8 cellular contexts compared by ENCODE assay signal in the genomic region with DNA sequence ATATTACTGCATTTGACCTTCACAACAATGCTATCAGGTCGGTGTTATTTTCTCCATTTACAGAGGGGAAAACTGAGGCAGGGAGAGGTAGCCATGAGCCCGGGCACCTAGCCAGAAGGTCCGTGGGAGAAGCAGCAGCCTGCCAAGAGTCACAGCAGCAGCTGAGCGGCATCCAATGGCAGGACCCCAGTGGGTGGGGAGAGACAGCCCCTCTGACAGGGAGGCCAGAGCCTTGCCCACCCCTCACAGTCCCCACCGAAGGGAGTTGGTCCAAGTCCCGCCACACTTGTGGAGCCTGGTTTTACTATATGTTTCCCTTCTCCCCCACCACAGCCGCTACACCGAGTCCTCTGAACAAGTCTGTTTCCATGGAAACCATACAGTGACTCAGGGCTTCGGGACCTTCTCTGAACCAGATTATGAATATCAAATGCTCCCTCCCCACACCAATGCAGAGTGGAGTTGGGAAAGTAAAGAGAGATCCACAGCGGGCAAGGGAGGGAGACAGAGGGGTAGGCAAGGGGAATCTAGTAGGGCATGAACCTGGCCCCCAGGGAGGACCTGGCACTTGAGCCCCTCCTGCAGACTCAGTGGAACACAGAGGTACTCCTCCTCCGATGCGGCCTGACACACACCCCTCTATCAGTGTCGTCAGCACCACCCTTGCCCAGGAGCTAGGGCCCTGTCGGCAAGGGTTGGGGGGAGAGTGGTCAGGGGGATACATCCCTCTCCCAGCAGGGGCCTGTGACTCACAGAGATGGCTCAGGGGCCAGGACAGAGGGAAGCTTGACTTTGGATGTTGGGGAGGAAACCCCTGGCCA. TPM values are rescaled to one million over a fixed set of nuclear protein-coding genes. Genes with fewer than 3 reads are reported as not detected.
DNase-seq lines count a peak whose midpoint lies in the region; ATAC-seq and TF ChIP-seq lines count a peak whose summit lies in the region.
"Had no signal": no experiment of that assay in that cellular context is flagged by ENCODE, and none has a peak within 500 bp of the region (broad histone marks: within the 10 kb centered on the region; RNA-seq: fewer than 3 reads in every experiment).

No MANE protein-coding gene starts in this region.

- H3K4me1 ChIP-seq in MM.1S (ENCODE audit: low read length) = no peaks in the 10 kb centered on the region
- peaks cover 33% of the 10 kb centered on the region for H3K4me1 ChIP-seq in osteoblast (ENCODE audit: insufficient read depth, low read length)

- peaks cover 1% of the 10 kb centered on the region for H3K36me3 Mint-ChIP-seq in central memory CD8-positive, alpha-beta T cell (ENCODE audit: insufficient read depth)

- H3K4me1 Mint-ChIP-seq in central memory CD8-positive, alpha-beta T cell = peaks cover 6% of the 10 kb centered on the region

- peaks cover 86% of the 10 kb centered on the region for H3K27me3 ChIP-seq in MM.1S (replicated peaks; ENCODE audit: insufficient read depth, low read length)
- H3K27me3 ChIP-seq in osteoblast (ENCODE audit: insufficient read depth, low read length) = peaks cover 30% of the 10 kb centered on the region

- H3K27me3 Mint-ChIP-seq in central memory CD8-positive, alpha-beta T cell = peaks cover 69% of the 10 kb centered on the region

- DNase-seq in EL (peak; percentile 76), MM.1S (peak; percentile 27), osteoblast (ENCODE audit: insufficient read length, low spot score, missing footprints) (peak; percentile 100), NCI-H774 (lab: John Stamatoyannopoulos, UW) (no peak), ecto neural progenitor cell (ENCODE audit: low spot score) (no peak)
- DNase-seq in central memory CD8-positive, alpha-beta T cell (ENCODE audit: low spot score in 2 of 2) = no peak

- H3K4me3 ChIP-seq in MM.1S (ENCODE audit: low read length) (no peak overlapping the region), osteoblast (ENCODE audit: insufficient read depth, low read length) (peak overlapping the region; percentile 51)

- no peaks in the 10 kb centered on the region for H3K9me3 Mint-ChIP-seq in central memory CD8-positive, alpha-beta T cell

- H3K4me2 ChIP-seq in MM.1S (ENCODE audit: low read depth, low read length) (no peak overlapping the region), osteoblast (ENCODE audit: insufficient read depth, low read length) (peak overlapping the region; percentile 57)
- H3K4me2 ChIP-seq: KMS-11 had no signal

- no peaks in the 10 kb centered on the region for H3K9me2 ChIP-seq in MM.1S (replicated peaks; ENCODE audit: insufficient read depth, low read length)

- H3K79me2 ChIP-seq in MM.1S (ENCODE audit: low read length) (no peaks in the 10 kb centered on the region), osteoblast (ENCODE audit: insufficient read depth, low read length) (no peaks in the 10 kb centered on the region)

- H3K9ac ChIP-seq in MM.1S (ENCODE audit: low read length) = no peak overlapping the region
- H3K9ac ChIP-seq: KMS-11 had no signal

- no peaks in the 10 kb centered on the region for H3K36me3 ChIP-seq in MM.1S (replicated peaks; ENCODE audit: insufficient read depth, low read length)
- H3K36me3 ChIP-seq in osteoblast (ENCODE audit: insufficient read depth, low read length) = no peaks in the 10 kb centered on the region

- no peaks in the 10 kb centered on the region for H3F3A ChIP-seq in MM.1S (ENCODE audit: insufficient read depth, low read length)

- TF ChIP-seq CTCF in MM.1S (IDR thresholded peaks at IDR 0.05; ENCODE audit: low read length) = no peak
- TF ChIP-seq CTCF in osteoblast (IDR thresholded peaks at IDR 0.05; ENCODE audit: extremely low read depth, low read depth, low read length) = no peak

- no peak for ATAC-seq in central memory CD8-positive, alpha-beta T cell (replicated peaks; ENCODE audit: extremely low read depth, poor library complexity, severe bottlenecking)
- ATAC-seq in GM18502 (IDR thresholded peaks at IDR 0.05; ENCODE audit: poor library complexity, unreplicated experiment) = no peak

- H3K4me3 Mint-ChIP-seq in central memory CD8-positive, alpha-beta T cell = peak overlapping the region; percentile 37

- H4K20me1 ChIP-seq in MM.1S (ENCODE audit: insufficient read depth, low read length) (no peaks in the 10 kb centered on the region), osteoblast (ENCODE audit: insufficient read depth, low read length) (no peaks in the 10 kb centered on the region)

- no peaks in the 10 kb centered on the region for H3K9me3 ChIP-seq in MM.1S (replicated peaks; ENCODE audit: insufficient read depth, low read length)
- H3K9me3 ChIP-seq in osteoblast (ENCODE audit: low read depth, low read length) = no peaks in the 10 kb centered on the region

- H3K27ac Mint-ChIP-seq in central memory CD8-positive, alpha-beta T cell (ENCODE audit: low read depth) = no peak overlapping the region

- H3K27ac ChIP-seq in MM.1S (ENCODE audit: low read length) (no peak overlapping the region), osteoblast (ENCODE audit: low read depth, low read length) (peak overlapping the region; percentile 24)
- H3K27ac ChIP-seq: KMS-11 had no signal

- H2AFZ ChIP-seq in MM.1S (ENCODE audit: low read length) = no peak overlapping the region
- peak overlapping the region; percentile 16 for H2AFZ ChIP-seq in osteoblast (ENCODE audit: low read length)

RNA-seq across cellular contexts. Expression of a gene that starts 2.5 kb away (rescaled TPM):
- total RNA-seq in osteoblast = 1.1 and 1.5 TPM in 2 replicates

Comparison
In these comparisons a context has a peak if more than half of its experiments do, and no peak if none do; other contexts are left out.
1. DNase-seq: peak in EL (single experiment), MM.1S (single experiment) and osteoblast (single experiment); none in central memory CD8-positive, alpha-beta T cell (0 of 2), NCI-H774 (single experiment) and ecto neural progenitor cell (single experiment).